Comparison of ENCODE assay signal across 1 cellular context in the genomic region with DNA sequence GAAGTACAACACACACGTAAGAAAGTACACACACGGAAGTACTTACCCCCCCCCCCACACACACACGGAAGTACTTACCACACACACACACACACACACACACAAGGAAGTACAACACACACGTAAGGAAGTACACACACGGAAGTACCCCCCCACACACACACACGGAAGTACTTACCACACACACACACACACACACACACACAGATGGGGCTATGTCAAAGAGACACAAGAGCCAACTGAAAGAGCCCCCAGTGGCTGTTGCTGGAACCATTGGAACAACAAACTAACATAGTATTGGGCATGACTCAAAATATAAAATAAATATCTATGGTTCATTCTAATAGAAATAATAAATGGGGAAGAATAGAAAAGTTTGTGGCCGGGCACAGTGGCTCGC.
TF ChIP-seq lines count a peak whose summit lies in the region.

No MANE protein-coding gene starts in this region.

TF ChIP-seq in HCT116, 20 proteins besides CTCF, POLR2A, EP300 and RAD21:
- TF ChIP-seq CBX3 (IDR thresholded peaks at IDR 0.05; ENCODE audit: low read depth) (no peak), EGR1 (IDR thresholded peaks at IDR 0.05; ENCODE audit: low read depth) (no peak), SP1 (IDR thresholded peaks at IDR 0.05; ENCODE audit: low read depth) (no peak)
